14 cellular contexts compared by ENCODE assay signal in the genomic region with DNA sequence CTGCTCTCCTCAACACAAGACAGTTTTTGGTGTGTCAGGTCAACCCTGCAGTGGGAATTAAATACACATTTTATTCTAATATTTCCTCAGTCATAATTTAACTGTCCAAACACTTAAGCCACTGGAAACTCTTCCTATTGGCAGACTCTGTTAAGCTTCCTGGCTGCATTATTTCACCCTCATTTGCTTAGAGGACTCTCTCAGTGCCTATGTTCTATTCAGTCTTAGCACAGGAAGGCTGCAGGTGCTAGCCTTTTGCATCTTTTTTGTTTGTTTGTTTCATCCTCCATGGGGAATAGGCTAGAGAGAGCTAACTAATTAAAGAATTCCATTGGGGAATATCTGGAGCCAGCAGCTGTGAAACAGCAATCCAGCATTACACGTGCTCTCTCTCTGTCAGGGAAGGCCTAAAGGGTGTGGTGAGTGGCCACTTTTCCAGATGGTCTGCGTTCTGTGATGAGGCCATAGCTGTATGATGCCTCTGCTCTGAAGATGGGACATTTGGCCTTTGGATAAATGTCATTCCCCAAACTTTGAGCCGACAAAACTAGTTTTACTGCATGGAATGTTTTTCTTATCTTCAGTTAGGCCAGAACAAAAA.
DNase-seq lines count a peak whose midpoint lies in the region; ATAC-seq and TF ChIP-seq lines count a peak whose summit lies in the region.
"Had no signal": no experiment of that assay in that cellular context is flagged by ENCODE, and none has a peak within 500 bp of the region (broad histone marks: within the 10 kb centered on the region; RNA-seq: fewer than 3 reads in every experiment).

No MANE protein-coding gene starts in this region.

- TF ChIP-seq CTCF in mucosa of descending colon (IDR thresholded peaks at IDR 0.05) (no peak), testis (IDR thresholded peaks at IDR 0.05) (no peak), BE2C (IDR thresholded peaks at IDR 0.05; ENCODE audit: low read depth, low read length) (no peak)

- no peaks in the 10 kb centered on the region for H3K9me3 ChIP-seq in mucosa of descending colon
- no peaks in the 10 kb centered on the region for H3K9me3 ChIP-seq in testis
- no peaks in the 10 kb centered on the region for H3K9me3 ChIP-seq in BE2C
- H3K9me3 ChIP-seq: BLaER1 treated with 17β-estradiol and CSF1 and Interleukin-3, amounts not matched to agents 10 nM and 100 nM; neutrophil had no signal

- H3K4me3 ChIP-seq in mucosa of descending colon (no peak overlapping the region), testis (no peak overlapping the region), BE2C (ENCODE audit: low read depth, low read length) (no peak overlapping the region)
- H3K4me3 ChIP-seq: BLaER1 treated with 17β-estradiol and CSF1 and Interleukin-3, amounts not matched to agents 10 nM and 100 nM; smooth muscle cell had no signal

- WGBS in testis, 2 donors, result 41 to 48% methylated on average over 3 of the region's 3 CpGs

- H3K27me3 ChIP-seq in testis (no peaks in the 10 kb centered on the region), BE2C (no peaks in the 10 kb centered on the region)
- H3K27me3 ChIP-seq: BLaER1 treated with 17β-estradiol and CSF1 and Interleukin-3, amounts not matched to agents 10 nM and 100 nM; neutrophil had no signal

- H3K27ac ChIP-seq in testis, result peak overlapping the region in 1 of 2 donors; percentile 62
- H3K27ac ChIP-seq: BLaER1 treated with 17β-estradiol and CSF1 and Interleukin-3, amounts not matched to agents 10 nM and 100 nM; neutrophil had no signal

- no peaks in the 10 kb centered on the region for H3K36me3 ChIP-seq in mucosa of descending colon (ENCODE audit: low read depth)
- no peaks in the 10 kb centered on the region for H3K36me3 ChIP-seq in testis (ENCODE audit: low read depth, missing control alignments)
- H3K36me3 ChIP-seq in BE2C, result no peaks in the 10 kb centered on the region
- H3K36me3 ChIP-seq: BLaER1 treated with 17β-estradiol and CSF1 and Interleukin-3, amounts not matched to agents 10 nM and 100 nM; neutrophil had no signal

- H3K4me1 ChIP-seq in mucosa of descending colon (ENCODE audit: low read depth) (no peaks in the 10 kb centered on the region), testis (peaks cover 7% of the 10 kb centered on the region), BE2C (no peaks in the 10 kb centered on the region)

- ATAC-seq in mucosa of descending colon (peak; percentile 27), GM19395 (IDR thresholded peaks at IDR 0.05; ENCODE audit: unreplicated experiment) (no peak)

- intact Hi-C loops in mucosa of descending colon (cut with DNase I, micrococcal nuclease) (no loop called here), testis (cut with DNase I; ENCODE audit: low total_unique reads) (no loop called here)

- DNase-seq in NCI-H526 (lab: John Stamatoyannopoulos, UW) (peak; percentile 57 to 87), fibroblast of peridontal ligament (ENCODE audit: extremely low read depth) (peak; percentile 35), mucosa of descending colon (no peak), testis (peak; percentile 41), BE2C (no peak), RPMI8226 (no peak)
- DNase-seq: activated CD4-positive, CD25-positive, alpha-beta regulatory T cell treated with anti-CD3 and anti-CD28 coated beads, Interleukin-2, amount 50 U/mL, for 72 hours; activated naive CD8-positive, alpha-beta T cell treated with anti-CD3 and anti-CD28 coated beads for 36 hours; NCI-H1930; NCI-H774 had no signal

- no peak for TF ChIP-seq POLR2A in testis (IDR thresholded peaks at IDR 0.05)

Comparison
In these comparisons a context has a peak if more than half of its experiments do, and no peak if none do; other contexts are left out.
1. DNase-seq: peak in NCI-H526 (2 of 2), fibroblast of peridontal ligament (single experiment) and testis (single experiment); none in mucosa of descending colon (0 of 3), BE2C (single experiment) and RPMI8226 (single experiment).